11 cellular contexts compared by ENCODE assay signal in genomic region chr2:207662203-207662602, GRCh38. TPM values are rescaled to one million over a fixed set of nuclear protein-coding genes. Genes with fewer than 3 reads are reported as not detected.
DNase-seq lines count a peak whose midpoint lies in the region; ATAC-seq and TF ChIP-seq lines count a peak whose summit lies in the region.
"Had no signal": no experiment of that assay in that cellular context is flagged by ENCODE, and none has a peak within 500 bp of the region (broad histone marks: within the 10 kb centered on the region; RNA-seq: fewer than 3 reads in every experiment).

No MANE protein-coding gene starts in this region.

- TF ChIP-seq CTCF in HFFc6 (IDR thresholded peaks at IDR 0.05): no peak

- H3K36me3 Mint-ChIP-seq in naive B cell (peaks cover 0 to 7% of the 10 kb centered on the region in 2 donors), HFFc6 (ENCODE audit: low read depth) (no peaks in the 10 kb centered on the region)

- H3K9me3 Mint-ChIP-seq in naive B cell (no peaks in the 10 kb centered on the region), HFFc6 (no peaks in the 10 kb centered on the region)

- H3K4me3 Mint-ChIP-seq in naive B cell (peak overlapping the region; percentile 50 to 93 (median 84)), HFFc6 (no peak overlapping the region)

- peaks cover 26 to 79% (median 56%) of the 10 kb centered on the region in 3 donors for H3K4me1 Mint-ChIP-seq in naive B cell
- peaks cover 12% of the 10 kb centered on the region for H3K4me1 Mint-ChIP-seq in HFFc6 (ENCODE audit: low read depth)

- DNase-seq in SKM-1 treated with dmso at 0.1 percent for 144 hours (lab: John Stamatoyannopoulos, UW; ENCODE audit: unreplicated experiment): peak; percentile 10
- DNase-seq in SKM-1 (lab: John Stamatoyannopoulos, UW; ENCODE audit: unreplicated experiment): no peak
- peak; percentile 88 for DNase-seq in naive B cell
- no peak for DNase-seq in NCI-H2196 treated with DMSO at 0.1 percent for 48 hours (lab: John Stamatoyannopoulos, UW; ENCODE audit: unreplicated experiment)
- no peak for DNase-seq in ecto neural progenitor cell (ENCODE audit: low spot score)
- DNase-seq in HFFc6: no peak
- DNase-seq: foreskin melanocyte, posterior cingulate gyrus, testis had no signal

- H3K27ac Mint-ChIP-seq in naive B cell (peak overlapping the region; percentile 96 to 100 (median 100)), HFFc6 (no peak overlapping the region)

- peak; percentile 92 for ATAC-seq in GM21717 (IDR thresholded peaks at IDR 0.05; ENCODE audit: unreplicated experiment)
- ATAC-seq in HG03521 (IDR thresholded peaks at IDR 0.05; ENCODE audit: unreplicated experiment): peak; percentile 90
- peak; percentile 97 to 99 for ATAC-seq in naive B cell (ENCODE audit: low read depth in 2 of 2)

- H3K27me3 Mint-ChIP-seq in naive B cell: no peaks in the 10 kb centered on the region
- H3K27me3 Mint-ChIP-seq in HFFc6 (ENCODE audit: insufficient read depth): peaks cover 4% of the 10 kb centered on the region

RNA-seq across cellular contexts. Expression of gene METTL21A, which starts 37.0 kb away (rescaled TPM):
- polyA plus RNA-seq in naive B cell (ENCODE audit: low read depth in 6 of 6): 10 to 100 TPM; 61.5 to 97.9 (median 85.7) TPM
- total RNA-seq in HFFc6 (2021; fragmentation: NEBNext Ultra II Directional; extraction: Animal tissue kit (Norgen Biotek cat#: 25700)): 1 to 10 TPM; 5.0 to 7.8 (median 7.0) TPM

RNA-seq across cellular contexts. Expression of gene CCNYL1, which starts 49.2 kb away (rescaled TPM):
- polyA plus RNA-seq in naive B cell (ENCODE audit: low read depth in 6 of 6): 1 to 10 TPM in 5 of 6 donors, under 1 TPM in 1; 0.91 to 4.7 (median 3.3) TPM
- total RNA-seq in HFFc6 (2021; fragmentation: NEBNext Ultra II Directional; extraction: Animal tissue kit (Norgen Biotek cat#: 25700)): 10 to 100 TPM; 13.3 to 21.7 (median 17.5) TPM

Comparison
In these comparisons a context has a peak if more than half of its experiments do, and no peak if none do; other contexts are left out.
1. DNase-seq: peak in SKM-1 treated with dmso at 0.1 percent for 144 hours (single experiment) and naive B cell (single experiment); none in SKM-1 (single experiment), NCI-H2196 treated with DMSO at 0.1 percent for 48 hours (single experiment), ecto neural progenitor cell (single experiment) and HFFc6 (single experiment).
2. Peak in every context shown above with its lines, with median percentiles within 50 percentile points of each other: ATAC-seq.